ENCODE assay signal across 8 cellular contexts in genomic region chr15:41893422-41894250, GRCh38. TPM values are rescaled to one million over a fixed set of nuclear protein-coding genes. Genes with fewer than 3 reads are reported as not detected.
A peak's percentile ranks its signal among the peaks of the same experiment; 100 is the strongest.
DNase-seq lines count a peak whose midpoint lies in the region; ATAC-seq, FAIRE-seq and TF ChIP-seq lines count a peak whose summit lies in the region.

SPTBN5 (minus strand) TSS chr15:41894053; CDS start chr15:41893497, 556 bp downstream.

- peak within 1 kb of the TSS; percentile 72 for H3K27ac Mint-ChIP-seq in activated naive CD4-positive, alpha-beta T cell treated with anti-CD3 and anti-CD28 coated beads, Interleukin-2, amount 50 U/mL, for 24 hours
- H3K27ac Mint-ChIP-seq in memory B cell, result peak within 1 kb of the TSS; percentile 87

- TF ChIP-seq POLR2A in adrenal gland (IDR thresholded peaks at IDR 0.05), result no peak

- peak; percentile 88 for FAIRE-seq in urothelium cell line (lab: Jason Lieb, UNC)

- no peaks in the 10 kb centered on the region for H3K9me3 Mint-ChIP-seq in activated naive CD4-positive, alpha-beta T cell treated with anti-CD3 and anti-CD28 coated beads, Interleukin-2, amount 50 U/mL, for 24 hours
- H3K9me3 Mint-ChIP-seq in memory B cell, result no peaks in the 10 kb centered on the region

- no peak for TF ChIP-seq CTCF in adrenal gland (IDR thresholded peaks at IDR 0.05)

- no peaks in the 10 kb centered on the region for H3K9me3 ChIP-seq in adrenal gland (replicated peaks in 1 of 3)

- H3K4me3 Mint-ChIP-seq in activated naive CD4-positive, alpha-beta T cell treated with anti-CD3 and anti-CD28 coated beads, Interleukin-2, amount 50 U/mL, for 24 hours, result peak within 1 kb of the TSS; percentile 36
- H3K4me3 Mint-ChIP-seq in memory B cell, result peak within 1 kb of the TSS; percentile 75

- H3K36me3 Mint-ChIP-seq in activated naive CD4-positive, alpha-beta T cell treated with anti-CD3 and anti-CD28 coated beads, Interleukin-2, amount 50 U/mL, for 24 hours, result no peaks in the 10 kb centered on the region
- H3K36me3 Mint-ChIP-seq in memory B cell, result no peaks in the 10 kb centered on the region

- intact Hi-C loops in adrenal gland (cut with DNase I), result loop anchor here in 1 of 2 donors (5.0 kb wide), 1 partner anchor 61 kb away; no protein-coding TSS in a partner anchor

- H3K4me1 Mint-ChIP-seq in activated naive CD4-positive, alpha-beta T cell treated with anti-CD3 and anti-CD28 coated beads, Interleukin-2, amount 50 U/mL, for 24 hours, result peaks cover 48% of the 10 kb centered on the region
- H3K4me1 Mint-ChIP-seq in memory B cell, result peaks cover 31% of the 10 kb centered on the region

- no peak for ATAC-seq in memory B cell (ENCODE audit: low read depth)
- ATAC-seq in HG03159 (IDR thresholded peaks at IDR 0.05; ENCODE audit: unreplicated experiment), result no peak

- H3K36me3 ChIP-seq in adrenal gland (replicated peaks in 1 of 2), result no peaks in the 10 kb centered on the region

- no peak for DNase-seq in activated naive CD4-positive, alpha-beta T cell treated with Interleukin-2 at 50 U/mL for 16 hours
- DNase-seq in adrenal gland, result no peak
- DNase-seq in memory B cell (ENCODE audit: low spot score in 2 of 2), result no peak
- DNase-seq in urothelium cell line (ENCODE audit: low spot score), result peak; percentile 81
- no peak for DNase-seq in cerebellum (ENCODE audit: low spot score)
- DNase-seq in NCI-H345 (lab: John Stamatoyannopoulos, UW), result no peak

- H3K4me3 ChIP-seq in adrenal gland, result peak within 1 kb of the TSS in 1 of 4 donors; percentile 32

- H3K4me1 ChIP-seq in adrenal gland (replicated peaks in 1 of 2), result peaks cover 12 to 18% of the 10 kb centered on the region in 2 donors

- H3K27me3 Mint-ChIP-seq in activated naive CD4-positive, alpha-beta T cell treated with anti-CD3 and anti-CD28 coated beads, Interleukin-2, amount 50 U/mL, for 24 hours, result no peaks in the 10 kb centered on the region
- H3K27me3 Mint-ChIP-seq in memory B cell, result no peaks in the 10 kb centered on the region

- whole genome bisulfite sequencing in adrenal gland, 4 donors, result 84 to 93% (median 91%) methylated on average over 7 to 15 of the region's 15 CpGs

- no peaks in the 10 kb centered on the region for H3K27me3 ChIP-seq in adrenal gland

- peak within 1 kb of the TSS in 3 of 5 donors; percentile 50 to 78 (median 52) for H3K27ac ChIP-seq in adrenal gland

RNA-seq across cellular contexts. Expression of gene SPTBN5, which starts in this region (rescaled TPM):
- 1 to 10 TPM in 3 of 8 donors, under 1 TPM in 5; under 0.01 to 1.6 (median 0.49) TPM for total RNA-seq in adrenal gland
- 1 to 10 TPM in 2 of 3 donors, under 1 TPM in 1; 0.42 to 6.8 (median 2.8) TPM for polyA plus RNA-seq in adrenal gland
- total RNA-seq in cerebellum, result 1.3 TPM
